Comparison of ENCODE assay signal across 1 cellular context in genomic region chr14:44961730-44962572, GRCh38.
A peak's percentile ranks its signal among the peaks of the same experiment; 100 is the strongest.
TF ChIP-seq lines count a peak whose summit lies in the region.

KLHL28 (minus strand) TSS chr14:44961947; CDS start chr14:44945928, 16,019 bp downstream.
TOGARAM1 (plus strand) TSS chr14:44962190; CDS start chr14:44962422, 232 bp downstream.

TF ChIP-seq in HepG2, 621 proteins besides CTCF, POLR2A, EP300 and RAD21 (continued from another document and continues in another):
- TF ChIP-seq RNF219 (CRISPR knock-in tag; IDR thresholded peaks at IDR 0.05) (0 out of 2 replicates have a peak, but pooled peaks have one; percentile 21), ATF2 (CRISPR knock-in tag; IDR thresholded peaks at IDR 0.05) (peak; percentile 40; the same call in 1 of the 2 replicates), ERF (CRISPR knock-in tag; IDR thresholded peaks at IDR 0.05) (peak; percentile 86; the same call in 1 of the 2 replicates), MEF2D (CRISPR knock-in tag; IDR thresholded peaks at IDR 0.05) (0 out of 2 replicates have a peak, but pooled peaks have one; percentile 15), POGZ (CRISPR knock-in tag; IDR thresholded peaks at IDR 0.05) (peak; percentile 92), MYC (CRISPR knock-in tag; IDR thresholded peaks at IDR 0.05; ENCODE audit: borderline replicate concordance) (peak; percentile 76; the same call in 1 of the 2 replicates), PLRG1 (conservative IDR thresholded peaks at IDR 0.05) (no peak), BCL3 (CRISPR knock-in tag; IDR thresholded peaks at IDR 0.05) (peak; percentile 86; the same call in 1 of the 2 replicates), NCOA1 (CRISPR knock-in tag; IDR thresholded peaks at IDR 0.05) (no peak), HDAC2 (CRISPR knock-in tag; IDR thresholded peaks at IDR 0.05) (peak; percentile 68), NFKB2 (CRISPR knock-in tag; IDR thresholded peaks at IDR 0.05; ENCODE audit: borderline replicate concordance) (peak; percentile 67; the same call in 1 of the 2 replicates), DR1 (CRISPR knock-in tag; IDR thresholded peaks at IDR 0.05) (peak; percentile 84; the same call in 1 of the 2 replicates), CREM (IDR thresholded peaks at IDR 0.05) (peak; percentile 97), CREM (CRISPR knock-in tag; IDR thresholded peaks at IDR 0.05) (no peak), FOXA1 (IDR thresholded peaks at IDR 0.05) (no peak), FOXA1 (CRISPR knock-in tag; IDR thresholded peaks at IDR 0.05) (peak; percentile 36; the same call in 1 of the 2 replicates), ATAD3A (CRISPR knock-in tag; IDR thresholded peaks at IDR 0.05) (no peak), ZSCAN30 (CRISPR knock-in tag; IDR thresholded peaks at IDR 0.05) (peak; percentile 67; the same call in 1 of the 2 replicates), ZNF317 (CRISPR knock-in tag; IDR thresholded peaks at IDR 0.05) (peak; percentile 65), KLF16 (CRISPR knock-in tag; IDR thresholded peaks at IDR 0.05) (peak in 1 of 2 experiments; percentile 75; a peak in 2 of 4 replicates), KDM5B (CRISPR knock-in tag; IDR thresholded peaks at IDR 0.05; ENCODE audit: borderline replicate concordance) (peak; percentile 31; the same call in 1 of the 2 replicates), STAT6 (CRISPR knock-in tag; IDR thresholded peaks at IDR 0.05; ENCODE audit: borderline replicate concordance) (peak; percentile 13; the same call in 1 of the 2 replicates), FOXJ3 (CRISPR knock-in tag; IDR thresholded peaks at IDR 0.05; ENCODE audit: borderline replicate concordance) (0 out of 2 replicates have a peak, but pooled peaks have one; percentile 10), MAZ (IDR thresholded peaks at IDR 0.05; ENCODE audit: borderline replicate concordance, low read depth, low read length) (peak; percentile 85), MAZ (CRISPR knock-in tag; IDR thresholded peaks at IDR 0.05; ENCODE audit: low read depth) (peak; percentile 83; the same call in 1 of the 2 replicates), ZNF510 (CRISPR knock-in tag; IDR thresholded peaks at IDR 0.05; ENCODE audit: low read depth) (no peak), XBP1 (CRISPR knock-in tag; IDR thresholded peaks at IDR 0.05) (0 out of 2 replicates have a peak, but pooled peaks have one; percentile 68), MLX (CRISPR knock-in tag; IDR thresholded peaks at IDR 0.05) (no peak), LBX2 (CRISPR knock-in tag; IDR thresholded peaks at IDR 0.05; ENCODE audit: borderline replicate concordance) (no peak), FOXC1 (CRISPR knock-in tag; IDR thresholded peaks at IDR 0.05; ENCODE audit: borderline replicate concordance) (no peak; the same call in 1 of the 2 replicates), ZNF768 (CRISPR knock-in tag; IDR thresholded peaks at IDR 0.05) (no peak), ZNF260 (CRISPR knock-in tag; IDR thresholded peaks at IDR 0.05; ENCODE audit: borderline replicate concordance, low read depth) (no peak), ZNF343 (CRISPR knock-in tag; IDR thresholded peaks at IDR 0.05) (peak; percentile 42; the same call in 1 of the 2 replicates), ZNF205 (CRISPR knock-in tag; IDR thresholded peaks at IDR 0.05) (peak; percentile 53; the same call in 1 of the 2 replicates), POLR2G (IDR thresholded peaks at IDR 0.05; ENCODE audit: low read depth, low read length) (peak; percentile 92), SIN3B (IDR thresholded peaks at IDR 0.05; ENCODE audit: low read length) (peak; percentile 52; the same call in 1 of the 2 replicates), ZNF432 (CRISPR knock-in tag; IDR thresholded peaks at IDR 0.05; ENCODE audit: borderline replicate concordance) (no peak), ARNT2 (CRISPR knock-in tag; IDR thresholded peaks at IDR 0.05; ENCODE audit: low read depth) (peak; percentile 36; the same call in 1 of the 2 replicates), SP2 (CRISPR knock-in tag; IDR thresholded peaks at IDR 0.05) (peak; percentile 57; the same call in 1 of the 2 replicates)
- TF ChIP-seq, protein P1, sequence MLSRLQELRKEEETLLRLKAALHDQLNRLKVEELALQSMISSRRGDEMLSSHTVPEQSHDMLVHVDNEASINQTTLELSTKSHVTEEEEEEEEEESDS (CRISPR knock-in tag; IDR thresholded peaks at IDR 0.05; ENCODE audit: borderline replicate concordance) = no peak
- TF ChIP-seq, protein P2, sequence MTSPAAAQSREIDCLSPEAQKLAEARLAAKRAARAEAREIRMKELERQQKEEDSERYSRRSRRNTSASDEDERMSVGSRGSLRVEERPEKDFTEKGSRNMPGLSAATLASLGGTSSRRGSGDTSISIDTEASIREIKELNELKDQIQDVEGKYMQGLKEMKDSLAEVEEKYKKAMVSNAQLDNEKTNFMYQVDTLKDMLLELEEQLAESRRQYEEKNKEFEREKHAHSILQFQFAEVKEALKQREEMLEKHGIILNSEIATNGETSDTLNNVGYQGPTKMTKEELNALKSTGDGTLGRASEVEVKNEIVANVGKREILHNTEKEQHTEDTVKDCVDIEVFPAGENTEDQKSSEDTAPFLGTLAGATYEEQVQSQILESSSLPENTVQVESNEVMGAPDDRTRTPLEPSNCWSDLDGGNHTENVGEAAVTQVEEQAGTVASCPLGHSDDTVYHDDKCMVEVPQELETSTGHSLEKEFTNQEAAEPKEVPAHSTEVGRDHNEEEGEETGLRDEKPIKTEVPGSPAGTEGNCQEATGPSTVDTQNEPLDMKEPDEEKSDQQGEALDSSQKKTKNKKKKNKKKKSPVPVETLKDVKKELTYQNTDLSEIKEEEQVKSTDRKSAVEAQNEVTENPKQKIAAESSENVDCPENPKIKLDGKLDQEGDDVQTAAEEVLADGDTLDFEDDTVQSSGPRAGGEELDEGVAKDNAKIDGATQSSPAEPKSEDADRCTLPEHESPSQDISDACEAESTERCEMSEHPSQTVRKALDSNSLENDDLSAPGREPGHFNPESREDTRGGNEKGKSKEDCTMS (CRISPR knock-in tag; conservative IDR thresholded peaks at IDR 0.05) = no peak
- TF ChIP-seq, protein P3, sequence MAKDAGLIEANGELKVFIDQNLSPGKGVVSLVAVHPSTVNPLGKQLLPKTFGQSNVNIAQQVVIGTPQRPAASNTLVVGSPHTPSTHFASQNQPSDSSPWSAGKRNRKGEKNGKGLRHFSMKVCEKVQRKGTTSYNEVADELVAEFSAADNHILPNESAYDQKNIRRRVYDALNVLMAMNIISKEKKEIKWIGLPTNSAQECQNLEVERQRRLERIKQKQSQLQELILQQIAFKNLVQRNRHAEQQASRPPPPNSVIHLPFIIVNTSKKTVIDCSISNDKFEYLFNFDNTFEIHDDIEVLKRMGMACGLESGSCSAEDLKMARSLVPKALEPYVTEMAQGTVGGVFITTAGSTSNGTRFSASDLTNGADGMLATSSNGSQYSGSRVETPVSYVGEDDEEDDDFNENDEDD (CRISPR knock-in tag; IDR thresholded peaks at IDR 0.05; ENCODE audit: borderline replicate concordance) = 0 out of 2 replicates have a peak, but pooled peaks have one; percentile 9
- TF ChIP-seq, protein P4, sequence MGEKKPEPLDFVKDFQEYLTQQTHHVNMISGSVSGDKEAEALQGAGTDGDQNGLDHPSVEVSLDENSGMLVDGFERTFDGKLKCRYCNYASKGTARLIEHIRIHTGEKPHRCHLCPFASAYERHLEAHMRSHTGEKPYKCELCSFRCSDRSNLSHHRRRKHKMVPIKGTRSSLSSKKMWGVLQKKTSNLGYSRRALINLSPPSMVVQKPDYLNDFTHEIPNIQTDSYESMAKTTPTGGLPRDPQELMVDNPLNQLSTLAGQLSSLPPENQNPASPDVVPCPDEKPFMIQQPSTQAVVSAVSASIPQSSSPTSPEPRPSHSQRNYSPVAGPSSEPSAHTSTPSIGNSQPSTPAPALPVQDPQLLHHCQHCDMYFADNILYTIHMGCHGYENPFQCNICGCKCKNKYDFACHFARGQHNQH (CRISPR knock-in tag; IDR thresholded peaks at IDR 0.05) = peak; percentile 33; the same call in 1 of the 2 replicates
- TF ChIP-seq, protein P5, sequence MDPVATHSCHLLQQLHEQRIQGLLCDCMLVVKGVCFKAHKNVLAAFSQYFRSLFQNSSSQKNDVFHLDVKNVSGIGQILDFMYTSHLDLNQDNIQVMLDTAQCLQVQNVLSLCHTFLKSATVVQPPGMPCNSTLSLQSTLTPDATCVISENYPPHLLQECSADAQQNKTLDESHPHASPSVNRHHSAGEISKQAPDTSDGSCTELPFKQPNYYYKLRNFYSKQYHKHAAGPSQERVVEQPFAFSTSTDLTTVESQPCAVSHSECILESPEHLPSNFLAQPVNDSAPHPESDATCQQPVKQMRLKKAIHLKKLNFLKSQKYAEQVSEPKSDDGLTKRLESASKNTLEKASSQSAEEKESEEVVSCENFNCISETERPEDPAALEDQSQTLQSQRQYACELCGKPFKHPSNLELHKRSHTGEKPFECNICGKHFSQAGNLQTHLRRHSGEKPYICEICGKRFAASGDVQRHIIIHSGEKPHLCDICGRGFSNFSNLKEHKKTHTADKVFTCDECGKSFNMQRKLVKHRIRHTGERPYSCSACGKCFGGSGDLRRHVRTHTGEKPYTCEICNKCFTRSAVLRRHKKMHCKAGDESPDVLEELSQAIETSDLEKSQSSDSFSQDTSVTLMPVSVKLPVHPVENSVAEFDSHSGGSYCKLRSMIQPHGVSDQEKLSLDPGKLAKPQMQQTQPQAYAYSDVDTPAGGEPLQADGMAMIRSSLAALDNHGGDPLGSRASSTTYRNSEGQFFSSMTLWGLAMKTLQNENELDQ (CRISPR knock-in tag; IDR thresholded peaks at IDR 0.05; ENCODE audit: borderline replicate concordance) = no peak
